18 cellular contexts compared by ENCODE assay signal in the genomic region with DNA sequence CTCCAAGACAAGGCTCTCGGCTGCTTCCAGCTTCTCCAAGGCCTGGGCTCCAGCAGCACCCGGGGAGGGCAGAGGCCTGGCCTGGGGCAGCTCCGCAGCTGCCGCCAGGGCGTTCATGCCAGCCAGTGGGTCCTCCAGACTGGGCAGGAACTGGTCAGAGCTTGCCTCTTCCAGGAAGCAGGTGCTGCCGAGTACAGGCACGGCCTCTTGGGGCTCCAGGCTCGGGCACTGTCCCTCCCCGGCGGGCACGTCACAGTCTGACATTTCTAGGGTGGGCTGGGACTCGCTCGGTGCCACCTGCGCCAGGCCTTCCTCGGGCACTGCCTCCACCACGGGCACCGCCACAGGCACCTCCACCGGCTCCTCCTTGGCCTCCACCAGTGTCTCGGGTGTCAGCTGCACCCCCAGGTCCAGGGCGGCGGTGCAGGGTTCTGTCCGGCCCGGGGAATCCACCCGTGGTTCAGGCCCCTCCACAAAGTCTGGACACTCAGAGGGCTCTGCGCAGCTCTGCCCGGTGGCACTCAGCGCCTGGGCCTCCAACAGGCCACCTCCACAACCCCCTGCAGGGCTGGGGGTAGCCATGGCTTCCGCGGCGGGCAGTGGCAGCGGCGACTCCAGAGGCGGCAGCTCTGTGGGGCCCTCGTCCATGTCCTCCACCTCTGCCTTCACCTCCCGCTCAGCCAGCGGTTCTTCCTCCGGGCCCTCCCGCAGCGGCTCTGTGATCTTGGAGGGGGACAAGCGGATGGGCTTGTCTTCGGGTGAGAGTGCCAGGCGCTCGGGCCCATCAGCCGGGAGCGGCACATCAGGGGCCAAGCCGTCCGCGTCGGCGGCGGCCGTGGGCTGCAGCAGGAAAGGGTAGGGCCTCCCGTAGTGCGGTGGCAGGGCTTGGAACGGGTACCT.
"Had no signal": no experiment of that assay in that cellular context is flagged by ENCODE, and none has a peak within 500 bp of the region (broad histone marks: within the 10 kb centered on the region; RNA-seq: fewer than 3 reads in every experiment).

No MANE protein-coding gene starts in this region.

- H3K9me3 Mint-ChIP-seq: activated CD4-positive, alpha-beta T cell treated with anti-CD3 and anti-CD28 coated beads, Interleukin-2, amount 10 ng/mL, durations not matched to agents 24 days and 14 days; activated naive CD8-positive, alpha-beta T cell treated with anti-CD3 and anti-CD28 coated beads, Interleukin-2, amount 10 ng/mL, durations not matched to agents 7 days and 5 days; activated T-cell treated with anti-CD3 and anti-CD28 coated beads, Interleukin-2, amount 50 U/mL, for 24 hours; activated T-helper 2 cell treated with anti-CD3 and anti-CD28 coated beads, Interferon-gamma antibody, Interleukin-2, Interleukin-4, amounts not matched to agents 10 μg/mL and 5 μg/mL and 100 μg/mL, durations not matched to agents 14 hours and 24 hours and 36 hours; immature natural killer cell; naive thymus-derived CD8-positive, alpha-beta T cell; stimulated activated naive B cell treated with anti-CD40 and anti-IgM and Interleukin-4, amounts not matched to agents 10 μg/mL and 1 μg/mL and 100 μg/mL, for 72 hours had no signal

- H3K4me3 ChIP-seq: gastrocnemius medialis, spleen, thoracic aorta had no signal

- ATAC-seq: activated CD8-positive, alpha-beta T cell treated with anti-CD3 and anti-CD28 coated beads, Interleukin-2, amount 10 ng/mL, durations not matched to agents 7 days and 5 days; gastrocnemius medialis; naive thymus-derived CD8-positive, alpha-beta T cell; stimulated activated naive B cell treated with anti-CD40 and anti-IgM and Interleukin-4, amounts not matched to agents 10 μg/mL and 1 μg/mL and 100 μg/mL, for 72 hours had no signal

- H3K4me1 ChIP-seq: gastrocnemius medialis, parathyroid adenoma had no signal

- H3K27ac ChIP-seq: gastrocnemius medialis, neutrophil, parathyroid adenoma, spleen, thoracic aorta had no signal

- H3K27me3 Mint-ChIP-seq: activated CD4-positive, alpha-beta T cell treated with anti-CD3 and anti-CD28 coated beads, Interleukin-2, amount 10 ng/mL, durations not matched to agents 24 days and 14 days; activated naive CD8-positive, alpha-beta T cell treated with anti-CD3 and anti-CD28 coated beads, Interleukin-2, amount 10 ng/mL, durations not matched to agents 7 days and 5 days; activated T-cell treated with anti-CD3 and anti-CD28 coated beads, Interleukin-2, amount 50 U/mL, for 24 hours; naive thymus-derived CD8-positive, alpha-beta T cell; stimulated activated naive B cell treated with anti-CD40 and anti-IgM and Interleukin-4, amounts not matched to agents 10 μg/mL and 1 μg/mL and 100 μg/mL, for 72 hours had no signal

- H3K27me3 ChIP-seq: gastrocnemius medialis, neutrophil, spleen had no signal

- H3K9me3 ChIP-seq: gastrocnemius medialis, neutrophil, spleen, thoracic aorta had no signal

- DNase-seq: activated CD4-positive, alpha-beta T cell treated with anti-CD3 and anti-CD28 coated beads, Interleukin-2, amount 10 ng/mL, durations not matched to agents 24 days and 14 days; activated CD8-positive, alpha-beta T cell treated with anti-CD3 and anti-CD28 coated beads, Interleukin-2, amount 10 ng/mL, durations not matched to agents 7 days and 5 days; activated naive CD4-positive, alpha-beta T cell treated with Interleukin-2 at 50 U/mL for 16 hours; activated naive CD8-positive, alpha-beta T cell treated with anti-CD3 and anti-CD28 coated beads, Interleukin-2, amount 10 ng/mL, durations not matched to agents 7 days and 5 days; activated T-cell treated with anti-CD3 and anti-CD28 coated beads, Interleukin-2, amount 50 U/mL, for 24 hours; amygdala; central memory CD4-positive, alpha-beta T cell; erythroblast; gastrocnemius medialis; immature natural killer cell; naive thymus-derived CD8-positive, alpha-beta T cell; spleen; stimulated activated naive B cell treated with anti-CD40 and anti-IgM and Interleukin-4, amounts not matched to agents 10 μg/mL and 1 μg/mL and 100 μg/mL, for 72 hours; T1000 had no signal

- H3K4me3 Mint-ChIP-seq: activated CD4-positive, alpha-beta T cell treated with anti-CD3 and anti-CD28 coated beads, Interleukin-2, amount 10 ng/mL, durations not matched to agents 24 days and 14 days; activated CD8-positive, alpha-beta T cell treated with anti-CD3 and anti-CD28 coated beads, Interleukin-2, amount 10 ng/mL, durations not matched to agents 7 days and 5 days; activated naive CD8-positive, alpha-beta T cell treated with anti-CD3 and anti-CD28 coated beads, Interleukin-2, amount 10 ng/mL, durations not matched to agents 7 days and 5 days; activated T-cell treated with anti-CD3 and anti-CD28 coated beads, Interleukin-2, amount 50 U/mL, for 24 hours; immature natural killer cell; naive thymus-derived CD8-positive, alpha-beta T cell; stimulated activated naive B cell treated with anti-CD40 and anti-IgM and Interleukin-4, amounts not matched to agents 10 μg/mL and 1 μg/mL and 100 μg/mL, for 72 hours had no signal

- H3K27ac Mint-ChIP-seq: activated CD4-positive, alpha-beta T cell treated with anti-CD3 and anti-CD28 coated beads, Interleukin-2, amount 10 ng/mL, durations not matched to agents 24 days and 14 days; activated CD8-positive, alpha-beta T cell treated with anti-CD3 and anti-CD28 coated beads, Interleukin-2, amount 10 ng/mL, durations not matched to agents 7 days and 5 days; activated naive CD8-positive, alpha-beta T cell treated with anti-CD3 and anti-CD28 coated beads, Interleukin-2, amount 10 ng/mL, durations not matched to agents 7 days and 5 days; activated T-cell treated with anti-CD3 and anti-CD28 coated beads, Interleukin-2, amount 50 U/mL, for 24 hours; activated T-helper 2 cell treated with anti-CD3 and anti-CD28 coated beads, Interferon-gamma antibody, Interleukin-2, Interleukin-4, amounts not matched to agents 10 μg/mL and 5 μg/mL and 100 μg/mL, durations not matched to agents 14 hours and 24 hours and 36 hours; immature natural killer cell; stimulated activated naive B cell treated with anti-CD40 and anti-IgM and Interleukin-4, amounts not matched to agents 10 μg/mL and 1 μg/mL and 100 μg/mL, for 72 hours had no signal
